1 cellular context compared by ENCODE assay signal in genomic region chr2:183038341-183039300, GRCh38.
TF ChIP-seq lines count a peak whose summit lies in the region.

A gene with protein sequence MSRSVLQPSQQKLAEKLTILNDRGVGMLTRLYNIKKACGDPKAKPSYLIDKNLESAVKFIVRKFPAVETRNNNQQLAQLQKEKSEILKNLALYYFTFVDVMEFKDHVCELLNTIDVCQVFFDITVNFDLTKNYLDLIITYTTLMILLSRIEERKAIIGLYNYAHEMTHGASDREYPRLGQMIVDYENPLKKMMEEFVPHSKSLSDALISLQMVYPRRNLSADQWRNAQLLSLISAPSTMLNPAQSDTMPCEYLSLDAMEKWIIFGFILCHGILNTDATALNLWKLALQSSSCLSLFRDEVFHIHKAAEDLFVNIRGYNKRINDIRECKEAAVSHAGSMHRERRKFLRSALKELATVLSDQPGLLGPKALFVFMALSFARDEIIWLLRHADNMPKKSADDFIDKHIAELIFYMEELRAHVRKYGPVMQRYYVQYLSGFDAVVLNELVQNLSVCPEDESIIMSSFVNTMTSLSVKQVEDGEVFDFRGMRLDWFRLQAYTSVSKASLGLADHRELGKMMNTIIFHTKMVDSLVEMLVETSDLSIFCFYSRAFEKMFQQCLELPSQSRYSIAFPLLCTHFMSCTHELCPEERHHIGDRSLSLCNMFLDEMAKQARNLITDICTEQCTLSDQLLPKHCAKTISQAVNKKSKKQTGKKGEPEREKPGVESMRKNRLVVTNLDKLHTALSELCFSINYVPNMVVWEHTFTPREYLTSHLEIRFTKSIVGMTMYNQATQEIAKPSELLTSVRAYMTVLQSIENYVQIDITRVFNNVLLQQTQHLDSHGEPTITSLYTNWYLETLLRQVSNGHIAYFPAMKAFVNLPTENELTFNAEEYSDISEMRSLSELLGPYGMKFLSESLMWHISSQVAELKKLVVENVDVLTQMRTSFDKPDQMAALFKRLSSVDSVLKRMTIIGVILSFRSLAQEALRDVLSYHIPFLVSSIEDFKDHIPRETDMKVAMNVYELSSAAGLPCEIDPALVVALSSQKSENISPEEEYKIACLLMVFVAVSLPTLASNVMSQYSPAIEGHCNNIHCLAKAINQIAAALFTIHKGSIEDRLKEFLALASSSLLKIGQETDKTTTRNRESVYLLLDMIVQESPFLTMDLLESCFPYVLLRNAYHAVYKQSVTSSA (minus strand): TSS chr2:183038457. CDS start chr2:183038099, 358 bp downstream.

TF ChIP-seq in HepG2, 621 proteins besides CTCF, POLR2A, EP300 and RAD21 (continued from another document and continues in another):
- TF ChIP-seq, protein P1, sequence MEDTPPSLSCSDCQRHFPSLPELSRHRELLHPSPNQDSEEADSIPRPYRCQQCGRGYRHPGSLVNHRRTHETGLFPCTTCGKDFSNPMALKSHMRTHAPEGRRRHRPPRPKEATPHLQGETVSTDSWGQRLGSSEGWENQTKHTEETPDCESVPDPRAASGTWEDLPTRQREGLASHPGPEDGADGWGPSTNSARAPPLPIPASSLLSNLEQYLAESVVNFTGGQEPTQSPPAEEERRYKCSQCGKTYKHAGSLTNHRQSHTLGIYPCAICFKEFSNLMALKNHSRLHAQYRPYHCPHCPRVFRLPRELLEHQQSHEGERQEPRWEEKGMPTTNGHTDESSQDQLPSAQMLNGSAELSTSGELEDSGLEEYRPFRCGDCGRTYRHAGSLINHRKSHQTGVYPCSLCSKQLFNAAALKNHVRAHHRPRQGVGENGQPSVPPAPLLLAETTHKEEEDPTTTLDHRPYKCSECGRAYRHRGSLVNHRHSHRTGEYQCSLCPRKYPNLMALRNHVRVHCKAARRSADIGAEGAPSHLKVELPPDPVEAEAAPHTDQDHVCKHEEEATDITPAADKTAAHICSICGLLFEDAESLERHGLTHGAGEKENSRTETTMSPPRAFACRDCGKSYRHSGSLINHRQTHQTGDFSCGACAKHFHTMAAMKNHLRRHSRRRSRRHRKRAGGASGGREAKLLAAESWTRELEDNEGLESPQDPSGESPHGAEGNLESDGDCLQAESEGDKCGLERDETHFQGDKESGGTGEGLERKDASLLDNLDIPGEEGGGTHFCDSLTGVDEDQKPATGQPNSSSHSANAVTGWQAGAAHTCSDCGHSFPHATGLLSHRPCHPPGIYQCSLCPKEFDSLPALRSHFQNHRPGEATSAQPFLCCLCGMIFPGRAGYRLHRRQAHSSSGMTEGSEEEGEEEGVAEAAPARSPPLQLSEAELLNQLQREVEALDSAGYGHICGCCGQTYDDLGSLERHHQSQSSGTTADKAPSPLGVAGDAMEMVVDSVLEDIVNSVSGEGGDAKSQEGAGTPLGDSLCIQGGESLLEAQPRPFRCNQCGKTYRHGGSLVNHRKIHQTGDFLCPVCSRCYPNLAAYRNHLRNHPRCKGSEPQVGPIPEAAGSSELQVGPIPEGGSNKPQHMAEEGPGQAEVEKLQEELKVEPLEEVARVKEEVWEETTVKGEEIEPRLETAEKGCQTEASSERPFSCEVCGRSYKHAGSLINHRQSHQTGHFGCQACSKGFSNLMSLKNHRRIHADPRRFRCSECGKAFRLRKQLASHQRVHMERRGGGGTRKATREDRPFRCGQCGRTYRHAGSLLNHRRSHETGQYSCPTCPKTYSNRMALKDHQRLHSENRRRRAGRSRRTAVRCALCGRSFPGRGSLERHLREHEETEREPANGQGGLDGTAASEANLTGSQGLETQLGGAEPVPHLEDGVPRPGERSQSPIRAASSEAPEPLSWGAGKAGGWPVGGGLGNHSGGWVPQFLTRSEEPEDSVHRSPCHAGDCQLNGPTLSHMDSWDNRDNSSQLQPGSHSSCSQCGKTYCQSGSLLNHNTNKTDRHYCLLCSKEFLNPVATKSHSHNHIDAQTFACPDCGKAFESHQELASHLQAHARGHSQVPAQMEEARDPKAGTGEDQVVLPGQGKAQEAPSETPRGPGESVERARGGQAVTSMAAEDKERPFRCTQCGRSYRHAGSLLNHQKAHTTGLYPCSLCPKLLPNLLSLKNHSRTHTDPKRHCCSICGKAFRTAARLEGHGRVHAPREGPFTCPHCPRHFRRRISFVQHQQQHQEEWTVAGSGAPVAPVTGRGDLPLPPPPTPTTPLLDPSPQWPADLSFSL (CRISPR knock-in tag; IDR thresholded peaks at IDR 0.05): no peak
- TF ChIP-seq ZNF547 (CRISPR knock-in tag; IDR thresholded peaks at IDR 0.05): 0 out of 2 replicates have a peak, but pooled peaks have one; percentile 19
- no peak for TF ChIP-seq TRIM24 (CRISPR knock-in tag; IDR thresholded peaks at IDR 0.05)
- TF ChIP-seq SALL2 (CRISPR knock-in tag; IDR thresholded peaks at IDR 0.05): peak; percentile 91
- TF ChIP-seq, protein P2, sequence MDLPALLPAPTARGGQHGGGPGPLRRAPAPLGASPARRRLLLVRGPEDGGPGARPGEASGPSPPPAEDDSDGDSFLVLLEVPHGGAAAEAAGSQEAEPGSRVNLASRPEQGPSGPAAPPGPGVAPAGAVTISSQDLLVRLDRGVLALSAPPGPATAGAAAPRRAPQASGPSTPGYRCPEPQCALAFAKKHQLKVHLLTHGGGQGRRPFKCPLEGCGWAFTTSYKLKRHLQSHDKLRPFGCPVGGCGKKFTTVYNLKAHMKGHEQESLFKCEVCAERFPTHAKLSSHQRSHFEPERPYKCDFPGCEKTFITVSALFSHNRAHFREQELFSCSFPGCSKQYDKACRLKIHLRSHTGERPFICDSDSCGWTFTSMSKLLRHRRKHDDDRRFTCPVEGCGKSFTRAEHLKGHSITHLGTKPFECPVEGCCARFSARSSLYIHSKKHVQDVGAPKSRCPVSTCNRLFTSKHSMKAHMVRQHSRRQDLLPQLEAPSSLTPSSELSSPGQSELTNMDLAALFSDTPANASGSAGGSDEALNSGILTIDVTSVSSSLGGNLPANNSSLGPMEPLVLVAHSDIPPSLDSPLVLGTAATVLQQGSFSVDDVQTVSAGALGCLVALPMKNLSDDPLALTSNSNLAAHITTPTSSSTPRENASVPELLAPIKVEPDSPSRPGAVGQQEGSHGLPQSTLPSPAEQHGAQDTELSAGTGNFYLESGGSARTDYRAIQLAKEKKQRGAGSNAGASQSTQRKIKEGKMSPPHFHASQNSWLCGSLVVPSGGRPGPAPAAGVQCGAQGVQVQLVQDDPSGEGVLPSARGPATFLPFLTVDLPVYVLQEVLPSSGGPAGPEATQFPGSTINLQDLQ (CRISPR knock-in tag; IDR thresholded peaks at IDR 0.05): no peak
- TF ChIP-seq SOX13 (IDR thresholded peaks at IDR 0.05): no peak
- TF ChIP-seq SOX13 (CRISPR knock-in tag; conservative IDR thresholded peaks at IDR 0.05 in 1 of 2, IDR thresholded peaks at IDR 0.05 in 1 of 2): peak in 1 of 2 experiments; percentile 30; a peak in 1 of 4 replicates
- TF ChIP-seq ZNF776 (CRISPR knock-in tag; IDR thresholded peaks at IDR 0.05): 0 out of 2 replicates have a peak, but pooled peaks have one; percentile 5
- TF ChIP-seq ZNF883 (CRISPR knock-in tag; IDR thresholded peaks at IDR 0.05; ENCODE audit: not compliant biosample characterization): peak; percentile 4
- no peak for TF ChIP-seq MLLT10 (CRISPR knock-in tag; IDR thresholded peaks at IDR 0.05)
- no peak; the same call in 1 of the 2 replicates for TF ChIP-seq ELF1 (CRISPR knock-in tag; IDR thresholded peaks at IDR 0.05)
- no peak for TF ChIP-seq RFXANK (CRISPR knock-in tag; IDR thresholded peaks at IDR 0.05)
- TF ChIP-seq ARID5B (CRISPR knock-in tag; IDR thresholded peaks at IDR 0.05): no peak; the same call in 1 of the 2 replicates
- TF ChIP-seq KDM6A (CRISPR knock-in tag; IDR thresholded peaks at IDR 0.05; ENCODE audit: low read depth): no peak
- TF ChIP-seq GZF1 (CRISPR knock-in tag; IDR thresholded peaks at IDR 0.05): no peak
- peak; percentile 91 for TF ChIP-seq ZNF556 (CRISPR knock-in tag; IDR thresholded peaks at IDR 0.05; ENCODE audit: borderline replicate concordance)
- no peak for TF ChIP-seq ZBTB39 (CRISPR knock-in tag; IDR thresholded peaks at IDR 0.05)
- TF ChIP-seq HES4 (CRISPR knock-in tag; IDR thresholded peaks at IDR 0.05; ENCODE audit: borderline replicate concordance): no peak
- TF ChIP-seq ZNF160 (CRISPR knock-in tag; IDR thresholded peaks at IDR 0.05): no peak
- no peak for TF ChIP-seq ZNF660 (CRISPR knock-in tag; IDR thresholded peaks at IDR 0.05; ENCODE audit: borderline replicate concordance, low read depth)
- peak; percentile 34; the same call in 1 of the 2 replicates for TF ChIP-seq PITX1 (CRISPR knock-in tag; IDR thresholded peaks at IDR 0.05)
- TF ChIP-seq, protein P3, sequence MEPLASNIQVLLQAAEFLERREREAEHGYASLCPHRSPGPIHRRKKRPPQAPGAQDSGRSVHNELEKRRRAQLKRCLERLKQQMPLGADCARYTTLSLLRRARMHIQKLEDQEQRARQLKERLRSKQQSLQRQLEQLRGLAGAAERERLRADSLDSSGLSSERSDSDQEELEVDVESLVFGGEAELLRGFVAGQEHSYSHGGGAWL (CRISPR knock-in tag; IDR thresholded peaks at IDR 0.05): no peak
- no peak; the same call in 1 of the 2 replicates for TF ChIP-seq SRY (CRISPR knock-in tag; IDR thresholded peaks at IDR 0.05)
- TF ChIP-seq ERF (CRISPR knock-in tag; IDR thresholded peaks at IDR 0.05): peak; percentile 23
- no peak for TF ChIP-seq ZBTB7A (CRISPR knock-in tag; IDR thresholded peaks at IDR 0.05)
- no peak for TF ChIP-seq AGO1 (IDR thresholded peaks at IDR 0.05; ENCODE audit: low read depth, low read length, poor library complexity, severe bottlenecking)
- TF ChIP-seq, protein P4, sequence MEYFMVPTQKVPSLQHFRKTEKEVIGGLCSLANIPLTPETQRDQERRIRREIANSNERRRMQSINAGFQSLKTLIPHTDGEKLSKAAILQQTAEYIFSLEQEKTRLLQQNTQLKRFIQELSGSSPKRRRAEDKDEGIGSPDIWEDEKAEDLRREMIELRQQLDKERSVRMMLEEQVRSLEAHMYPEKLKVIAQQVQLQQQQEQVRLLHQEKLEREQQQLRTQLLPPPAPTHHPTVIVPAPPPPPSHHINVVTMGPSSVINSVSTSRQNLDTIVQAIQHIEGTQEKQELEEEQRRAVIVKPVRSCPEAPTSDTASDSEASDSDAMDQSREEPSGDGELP (IDR thresholded peaks at IDR 0.05; ENCODE audit: borderline replicate concordance, low read depth): peak; percentile 73; the same call in 1 of the 2 replicates
- no peak for TF ChIP-seq TBL1XR1 (IDR thresholded peaks at IDR 0.05; ENCODE audit: borderline replicate concordance, low read length, partially characterized antibody)
- no peak for TF ChIP-seq NR1H2 (CRISPR knock-in tag; IDR thresholded peaks at IDR 0.05; ENCODE audit: borderline replicate concordance, low read depth)
- TF ChIP-seq ARHGAP35 (CRISPR knock-in tag; IDR thresholded peaks at IDR 0.05; ENCODE audit: borderline replicate concordance): no peak
- no peak for TF ChIP-seq BCLAF1 (IDR thresholded peaks at IDR 0.05)
- TF ChIP-seq GFI1 (CRISPR knock-in tag; IDR thresholded peaks at IDR 0.05; ENCODE audit: borderline replicate concordance): no peak
